ENCODE assay signal across 23 cellular contexts in the genomic region with DNA sequence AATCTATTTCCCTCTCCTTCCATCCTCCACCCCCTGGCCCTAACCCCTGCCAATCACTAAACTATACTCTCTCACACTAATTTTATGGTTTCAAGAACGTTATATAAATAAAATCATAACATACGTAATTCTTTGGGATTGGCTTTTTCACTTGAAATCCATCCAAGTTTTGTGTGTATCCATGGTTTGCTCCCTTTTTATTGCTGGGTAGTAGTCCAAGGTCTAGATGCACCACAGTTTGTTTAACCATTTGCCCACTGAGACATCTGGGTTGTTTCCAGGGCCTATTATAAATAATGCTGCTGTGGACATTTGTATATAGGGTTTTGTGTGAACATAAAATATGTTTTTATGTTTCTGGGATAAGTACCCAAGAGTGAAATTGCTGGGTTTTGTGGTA.
"Had no signal": no experiment of that assay in that cellular context is flagged by ENCODE, and none has a peak within 500 bp of the region (broad histone marks: within the 10 kb centered on the region; RNA-seq: fewer than 3 reads in every experiment).

No MANE protein-coding gene starts in this region.

- FAIRE-seq: frontal cortex had no signal

- H2AFZ ChIP-seq: parathyroid adenoma had no signal

- H3K4me3 Mint-ChIP-seq: activated naive CD8-positive, alpha-beta T cell; activated T-cell treated with anti-CD3 and anti-CD28 coated beads, Interleukin-2, amount 50 U/mL, for 24 hours; nephron progenitor cell; stimulated activated naive CD8-positive, alpha-beta T cell treated with anti-CD3 and anti-CD28 coated beads, Interleukin-15, amount 100 ng/mL, for 72 hours had no signal

- H3K4me3 ChIP-seq: adrenal gland, ascending aorta, tibial artery had no signal

- ATAC-seq: right cardiac atrium; stimulated activated naive CD8-positive, alpha-beta T cell treated with anti-CD3 and anti-CD28 coated beads, Interleukin-15, amount 100 ng/mL, for 72 hours had no signal

- H3K4me1 Mint-ChIP-seq: stimulated activated naive CD8-positive, alpha-beta T cell treated with anti-CD3 and anti-CD28 coated beads, Interleukin-15, amount 100 ng/mL, for 72 hours had no signal

- H3K4me1 ChIP-seq: adrenal gland, ascending aorta, parathyroid adenoma, tibial artery had no signal

- H3K27ac ChIP-seq: adrenal gland, ascending aorta, brain microvascular endothelial cell, parathyroid adenoma, tibial artery, WERI-Rb-1 had no signal

- H3K27me3 ChIP-seq: adrenal gland, ascending aorta, brain microvascular endothelial cell, tibial artery had no signal

- H3K9ac ChIP-seq: parathyroid adenoma had no signal

- DNase-seq: activated CD4-positive, alpha-beta T cell treated with anti-CD3 and anti-CD28 coated beads, Interleukin-2, amount 50 U/mL, for 4 hours; activated CD8-positive, alpha-beta memory T cell treated with anti-CD3 and anti-CD28 coated beads for 24 hours; activated CD8-positive, alpha-beta memory T cell treated with anti-CD3 and anti-CD28 coated beads, Interleukin-2, amount 50 U/mL, for 4 hours; activated naive CD4-positive, alpha-beta T cell; activated T-cell treated with anti-CD3 and anti-CD28 coated beads, Interleukin-2, amount 50 U/mL, for 24 hours; adrenal gland; brain microvascular endothelial cell; caudate nucleus; dermis blood vessel endothelial cell; effector CD8-positive, alpha-beta T cell; hippocampal formation; mesenchymal stem cell; nephron progenitor cell; right cardiac atrium; stimulated activated CD4-positive, alpha-beta T cell treated with anti-CD3 and anti-CD28 coated beads, Interleukin-1b, Interleukin-23, amount 100 ng/mL, for 48 hours; stimulated activated naive CD8-positive, alpha-beta T cell treated with anti-CD3 and anti-CD28 coated beads, Interleukin-15, amount 100 ng/mL, for 72 hours; tibial artery; WERI-Rb-1 had no signal

- H3K27ac Mint-ChIP-seq: activated naive CD8-positive, alpha-beta T cell; activated T-cell treated with anti-CD3 and anti-CD28 coated beads, Interleukin-2, amount 50 U/mL, for 24 hours; activated T-helper 2 cell treated with anti-CD3 and anti-CD28 coated beads, Interferon-gamma antibody, Interleukin-2, Interleukin-4, amounts not matched to agents 10 μg/mL and 5 μg/mL and 100 μg/mL, durations not matched to agents 14 hours and 24 hours and 36 hours; nephron progenitor cell; stimulated activated naive CD8-positive, alpha-beta T cell treated with anti-CD3 and anti-CD28 coated beads, Interleukin-15, amount 100 ng/mL, for 72 hours had no signal

- H3K9me3 ChIP-seq: adrenal gland, ascending aorta, tibial artery had no signal

- H3K36me3 ChIP-seq: adrenal gland, ascending aorta, brain microvascular endothelial cell, tibial artery, WERI-Rb-1 had no signal

- H3K79me2 ChIP-seq: parathyroid adenoma had no signal

- H3K9me3 Mint-ChIP-seq: activated T-cell treated with anti-CD3 and anti-CD28 coated beads, Interleukin-2, amount 50 U/mL, for 24 hours; activated T-helper 2 cell treated with anti-CD3 and anti-CD28 coated beads, Interferon-gamma antibody, Interleukin-2, Interleukin-4, amounts not matched to agents 10 μg/mL and 5 μg/mL and 100 μg/mL, durations not matched to agents 14 hours and 24 hours and 36 hours; nephron progenitor cell; stimulated activated naive CD8-positive, alpha-beta T cell treated with anti-CD3 and anti-CD28 coated beads, Interleukin-15, amount 100 ng/mL, for 72 hours had no signal

- H3K27me3 Mint-ChIP-seq: activated naive CD8-positive, alpha-beta T cell had no signal
